9 cellular contexts compared by ENCODE assay signal in genomic region chr20:258963-259362, GRCh38.
A peak's percentile ranks its signal among the peaks of the same experiment; 100 is the strongest.
DNase-seq lines count a peak whose midpoint lies in the region; TF ChIP-seq lines count a peak whose summit lies in the region.
"Had no signal": no experiment of that assay in that cellular context is flagged by ENCODE, and none has a peak within 500 bp of the region (broad histone marks: within the 10 kb centered on the region; RNA-seq: fewer than 3 reads in every experiment).

No MANE protein-coding gene starts in this region.

- peak overlapping the region; percentile 13; the same call in 1 of the 2 replicates for H3K27ac ChIP-seq in HL-60 (replicated peaks)
- peak overlapping the region; percentile 88; the same call in 1 of the 2 replicates for H3K27ac ChIP-seq in VCaP
- H3K27ac ChIP-seq: neural progenitor cell had no signal

- DNase-seq in NCI-H748 (lab: John Stamatoyannopoulos, UW; ENCODE audit: unreplicated experiment) (peak; percentile 32), NCI-H748 treated with DMSO at 0.1 percent for 48 hours (lab: John Stamatoyannopoulos, UW) (no peak), HL-60 (ENCODE audit: low read depth in 1 of 2, low spot score in 1 of 2) (peak in 1 of 2 experiments; percentile 12), kidney tubule cell (ENCODE audit: low spot score) (peak; percentile 44), MV-4-11 (lab: John Stamatoyannopoulos, UW) (no peak), D341Med (ENCODE audit: low spot score) (no peak), GOT3 (lab: John Stamatoyannopoulos, UW) (no peak)

- H3K27me3 ChIP-seq in HL-60 (ENCODE audit: insufficient read depth, poor library complexity, severe bottlenecking): no peaks in the 10 kb centered on the region

- TF ChIP-seq CTCF in HL-60 (IDR thresholded peaks at IDR 0.05; ENCODE audit: insufficient read depth, low read length) (no peak), VCaP (conservative IDR thresholded peaks at IDR 0.05) (no peak)

- no peak overlapping the region for H3K4me3 ChIP-seq in HL-60 (replicated peaks; ENCODE audit: insufficient read depth, low read length)
- H3K4me3 ChIP-seq: neural progenitor cell had no signal

Comparison
In these comparisons a context has a peak if more than half of its experiments do, and no peak if none do; other contexts are left out.
1. DNase-seq: peak in NCI-H748 (single experiment) and kidney tubule cell (single experiment); none in NCI-H748 treated with DMSO at 0.1 percent for 48 hours (single experiment), MV-4-11 (single experiment), D341Med (single experiment) and GOT3 (single experiment).